In the genomic region with DNA sequence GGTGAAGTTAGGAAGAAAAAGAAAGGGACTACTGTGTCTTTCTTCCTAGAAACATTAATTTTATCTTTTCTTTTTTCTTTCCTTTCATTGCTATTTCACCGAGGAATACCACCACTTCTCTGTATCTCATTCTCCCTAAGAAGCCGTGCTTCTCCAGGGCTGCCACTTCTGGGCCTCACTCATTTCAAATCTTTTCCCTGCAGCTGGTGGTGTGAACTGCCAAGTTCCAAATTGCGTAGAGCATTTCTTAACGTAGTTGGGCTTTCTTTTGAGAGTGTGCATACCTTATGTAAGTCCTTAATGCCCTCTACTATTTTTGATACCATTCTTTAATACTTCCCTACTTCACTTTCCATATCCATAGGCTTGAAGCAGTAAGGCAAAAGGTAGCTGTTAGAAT, we compare ENCODE assay signal across 1 cellular context.
TF ChIP-seq lines count a peak whose summit lies in the region.

No MANE protein-coding gene starts in this region.

TF ChIP-seq in K562, 482 proteins besides CTCF, POLR2A, EP300 and RAD21 (continued from another document):
- TF ChIP-seq, protein P1, sequence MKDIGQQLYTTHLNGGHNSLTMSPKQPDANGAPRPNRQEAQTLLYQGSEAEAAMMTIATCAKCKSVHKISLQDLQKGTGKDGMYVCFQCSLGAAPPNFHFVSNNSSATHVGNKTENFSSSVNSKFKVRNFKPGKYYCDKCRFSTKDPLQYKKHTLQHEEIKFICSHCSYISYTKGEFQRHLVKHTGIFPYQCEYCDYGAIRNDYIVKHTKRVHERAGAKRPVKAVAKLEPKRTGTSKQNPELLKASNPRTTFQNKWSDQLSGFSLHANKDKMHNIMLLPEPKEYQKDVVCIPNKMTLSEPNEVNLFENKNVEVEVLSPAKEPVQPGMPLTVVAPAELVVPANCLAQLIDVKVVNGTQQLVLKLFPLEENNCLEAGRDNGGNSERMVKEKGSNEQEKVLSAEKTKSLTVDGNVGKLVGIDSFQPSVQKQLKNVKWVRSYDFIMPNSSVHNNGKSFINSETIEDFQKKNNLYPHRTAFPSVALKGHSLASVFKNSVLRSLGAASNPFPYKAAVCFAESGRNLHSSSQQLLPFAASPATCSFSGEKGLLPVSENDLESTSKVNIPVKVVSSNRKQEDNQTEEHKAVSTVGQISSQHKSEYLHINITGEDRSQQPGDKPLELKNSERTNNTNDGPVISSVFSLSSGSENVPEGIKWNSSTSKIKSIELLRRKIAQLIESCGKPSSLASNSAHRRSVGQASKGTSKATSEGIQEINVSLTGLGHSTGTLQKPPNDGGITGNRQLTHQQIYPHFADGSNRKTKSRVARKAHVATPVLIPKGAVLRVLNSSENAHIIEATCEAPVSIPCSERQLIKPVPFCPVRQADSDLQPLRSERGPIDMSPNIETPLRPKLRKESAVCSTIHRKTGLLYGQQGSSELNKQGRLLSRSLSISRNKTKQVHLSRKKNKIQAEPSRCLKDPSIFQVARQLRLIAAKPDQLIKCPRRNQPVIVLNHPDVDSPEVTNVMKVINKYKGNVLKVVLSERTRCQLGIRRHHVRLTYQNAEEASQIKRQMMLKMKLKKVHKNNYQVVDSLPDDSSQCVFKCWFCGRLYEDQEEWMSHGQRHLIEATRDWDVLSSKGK (CRISPR knock-in tag; IDR thresholded peaks at IDR 0.05), result no peak
- TF ChIP-seq SUPT5H (IDR thresholded peaks at IDR 0.05) (no peak), EZH2 (IDR thresholded peaks at IDR 0.05; ENCODE audit: borderline replicate concordance, low read depth, low read length) (no peak), NCOA2 (IDR thresholded peaks at IDR 0.05; ENCODE audit: partially characterized antibody in 2 of 2) (no peak)
- TF ChIP-seq, protein P2, sequence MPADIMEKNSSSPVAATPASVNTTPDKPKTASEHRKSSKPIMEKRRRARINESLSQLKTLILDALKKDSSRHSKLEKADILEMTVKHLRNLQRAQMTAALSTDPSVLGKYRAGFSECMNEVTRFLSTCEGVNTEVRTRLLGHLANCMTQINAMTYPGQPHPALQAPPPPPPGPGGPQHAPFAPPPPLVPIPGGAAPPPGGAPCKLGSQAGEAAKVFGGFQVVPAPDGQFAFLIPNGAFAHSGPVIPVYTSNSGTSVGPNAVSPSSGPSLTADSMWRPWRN (IDR thresholded peaks at IDR 0.05; ENCODE audit: low read depth), result no peak
- TF ChIP-seq, protein P3, sequence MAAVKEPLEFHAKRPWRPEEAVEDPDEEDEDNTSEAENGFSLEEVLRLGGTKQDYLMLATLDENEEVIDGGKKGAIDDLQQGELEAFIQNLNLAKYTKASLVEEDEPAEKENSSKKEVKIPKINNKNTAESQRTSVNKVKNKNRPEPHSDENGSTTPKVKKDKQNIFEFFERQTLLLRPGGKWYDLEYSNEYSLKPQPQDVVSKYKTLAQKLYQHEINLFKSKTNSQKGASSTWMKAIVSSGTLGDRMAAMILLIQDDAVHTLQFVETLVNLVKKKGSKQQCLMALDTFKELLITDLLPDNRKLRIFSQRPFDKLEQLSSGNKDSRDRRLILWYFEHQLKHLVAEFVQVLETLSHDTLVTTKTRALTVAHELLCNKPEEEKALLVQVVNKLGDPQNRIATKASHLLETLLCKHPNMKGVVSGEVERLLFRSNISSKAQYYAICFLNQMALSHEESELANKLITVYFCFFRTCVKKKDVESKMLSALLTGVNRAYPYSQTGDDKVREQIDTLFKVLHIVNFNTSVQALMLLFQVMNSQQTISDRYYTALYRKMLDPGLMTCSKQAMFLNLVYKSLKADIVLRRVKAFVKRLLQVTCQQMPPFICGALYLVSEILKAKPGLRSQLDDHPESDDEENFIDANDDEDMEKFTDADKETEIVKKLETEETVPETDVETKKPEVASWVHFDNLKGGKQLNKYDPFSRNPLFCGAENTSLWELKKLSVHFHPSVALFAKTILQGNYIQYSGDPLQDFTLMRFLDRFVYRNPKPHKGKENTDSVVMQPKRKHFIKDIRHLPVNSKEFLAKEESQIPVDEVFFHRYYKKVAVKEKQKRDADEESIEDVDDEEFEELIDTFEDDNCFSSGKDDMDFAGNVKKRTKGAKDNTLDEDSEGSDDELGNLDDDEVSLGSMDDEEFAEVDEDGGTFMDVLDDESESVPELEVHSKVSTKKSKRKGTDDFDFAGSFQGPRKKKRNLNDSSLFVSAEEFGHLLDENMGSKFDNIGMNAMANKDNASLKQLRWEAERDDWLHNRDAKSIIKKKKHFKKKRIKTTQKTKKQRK (IDR thresholded peaks at IDR 0.05; ENCODE audit: borderline replicate concordance, low read depth, low read length), result no peak
